Comparison of ENCODE assay signal across 8 cellular contexts in the genomic region with DNA sequence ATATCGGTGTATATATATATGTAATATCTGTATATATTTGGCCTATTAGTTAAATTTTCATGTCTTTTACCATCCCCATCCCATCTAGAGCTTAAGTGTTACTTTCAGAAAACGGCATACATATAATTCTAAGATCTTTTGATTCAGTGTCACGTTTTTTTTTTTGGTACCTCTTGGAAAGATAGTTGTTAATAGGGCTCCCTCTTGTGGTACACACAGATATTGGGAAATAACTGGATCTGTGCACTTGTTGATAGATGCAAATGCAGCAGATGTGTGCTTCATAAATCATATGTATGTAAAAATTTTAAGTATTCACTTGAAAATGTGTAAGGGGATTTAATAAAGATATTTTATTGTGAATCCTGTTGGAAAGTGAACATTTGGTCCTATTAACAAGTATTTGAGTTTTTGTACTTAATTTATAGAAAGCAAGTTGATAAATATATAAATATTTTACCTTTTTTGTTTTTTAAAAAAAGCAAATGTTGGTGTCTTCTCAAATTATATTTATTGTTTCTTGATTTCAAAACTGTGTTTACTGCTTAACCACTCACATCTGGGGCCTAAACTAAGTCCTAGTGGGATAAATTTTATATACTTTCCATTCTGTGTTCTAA.
DNase-seq lines count a peak whose midpoint lies in the region; ATAC-seq, FAIRE-seq and TF ChIP-seq lines count a peak whose summit lies in the region.

No MANE protein-coding gene starts in this region.

- no peak overlapping the region for H3K4me3 ChIP-seq in NT2/D1 (ENCODE audit: insufficient read length, low read depth)
- no peak overlapping the region for H3K4me3 ChIP-seq in bronchial epithelial cell (ENCODE audit: low read depth, low read length)
- H3K4me3 ChIP-seq in kidney epithelial cell (ENCODE audit: low read depth, low read length), result no peak overlapping the region
- H3K4me3 ChIP-seq in thoracic aorta, result no peak overlapping the region

- H3K4me1 ChIP-seq in NT2/D1 (ENCODE audit: insufficient read depth, insufficient read length) (no peaks in the 10 kb centered on the region), thoracic aorta (ENCODE audit: control insufficient read depth in 1 of 2, low read depth in 2 of 2) (no peaks in the 10 kb centered on the region)

- intact Hi-C loops in CD14-positive monocyte (cut with micrococcal nuclease), result loop anchor here (5.0 to 10.0 kb wide), 3 partner anchors 90 to 900 kb away; a partner anchor contains a TSS

- ATAC-seq in GM18861 (IDR thresholded peaks at IDR 0.05; ENCODE audit: unreplicated experiment) (peak; percentile 42), thoracic aorta (ENCODE audit: insufficient number of reproducible peaks, low FRiP score, low read depth) (peak; percentile 36)

- TF ChIP-seq CTCF in CD14-positive monocyte (IDR thresholded peaks at IDR 0.05) (peak; percentile 85), bronchial epithelial cell (IDR thresholded peaks at IDR 0.05; ENCODE audit: insufficient read depth, low read length, severe bottlenecking) (peak; percentile 43), kidney epithelial cell (IDR thresholded peaks at IDR 0.05; ENCODE audit: insufficient read depth, low read length, poor library complexity, severe bottlenecking) (peak; percentile 62), thoracic aorta (IDR thresholded peaks at IDR 0.05) (peak; percentile 84)

- peaks cover 54 to 59% of the 10 kb centered on the region in 2 donors for H3K36me3 Mint-ChIP-seq in CD14-positive monocyte

- peaks cover 2% of the 10 kb centered on the region for H3K4me1 Mint-ChIP-seq in CD14-positive monocyte

- H3K9me3 Mint-ChIP-seq in CD14-positive monocyte, result no peaks in the 10 kb centered on the region

- DNase-seq in CD14-positive monocyte (ENCODE audit: low spot score) (no peak), KBM-7 (peak; percentile 90), NT2/D1 (ENCODE audit: low read depth, low spot score) (peak; percentile 18), bronchial epithelial cell (ENCODE audit: low read depth) (peak; percentile 80), kidney epithelial cell (ENCODE audit: low read depth) (peak; percentile 43), thoracic aorta (ENCODE audit: low spot score) (no peak), HuH-7.5 (ENCODE audit: low spot score) (no peak)

- FAIRE-seq in bronchial epithelial cell (lab: Jason Lieb, UNC), result no peak

- no peaks in the 10 kb centered on the region for H3K27me3 ChIP-seq in NT2/D1 (ENCODE audit: insufficient read depth, insufficient read length)
- H3K27me3 ChIP-seq in bronchial epithelial cell (ENCODE audit: control insufficient read depth, insufficient read depth, low read length), result no peaks in the 10 kb centered on the region
- H3K27me3 ChIP-seq in kidney epithelial cell (ENCODE audit: control insufficient read depth, insufficient read depth, low read length), result no peaks in the 10 kb centered on the region
- no peaks in the 10 kb centered on the region for H3K27me3 ChIP-seq in thoracic aorta (replicated peaks; ENCODE audit: insufficient read depth)

- H3K27ac Mint-ChIP-seq in CD14-positive monocyte, result no peak overlapping the region

- H3K9ac ChIP-seq in NT2/D1 (ENCODE audit: insufficient read length, low read depth), result no peak overlapping the region

- in situ Hi-C loops in KBM-7 (cut with MboI; ENCODE audit: low pct_unique_long_range_greater_than_20kb, low sequenced_read_pairs), result no loop called here

- H3K27me3 Mint-ChIP-seq in CD14-positive monocyte (ENCODE audit: low read depth in 3 of 3), result no peaks in the 10 kb centered on the region

- H3K4me3 Mint-ChIP-seq in CD14-positive monocyte, result no peak overlapping the region

- H3K36me3 ChIP-seq in NT2/D1 (ENCODE audit: insufficient read depth, insufficient read length, low read length), result peaks cover 28% of the 10 kb centered on the region
- peaks cover 4% of the 10 kb centered on the region for H3K36me3 ChIP-seq in bronchial epithelial cell (ENCODE audit: control insufficient read depth, insufficient read depth, low read length)
- H3K36me3 ChIP-seq in kidney epithelial cell (ENCODE audit: control insufficient read depth, insufficient read depth, low read length), result no peaks in the 10 kb centered on the region
- peaks cover 2% of the 10 kb centered on the region for H3K36me3 ChIP-seq in thoracic aorta

- H3K27ac ChIP-seq in thoracic aorta, result no peak overlapping the region

- H3K9me3 ChIP-seq in NT2/D1 (ENCODE audit: insufficient read depth, low read length) (no peaks in the 10 kb centered on the region), thoracic aorta (no peaks in the 10 kb centered on the region)

Comparison
In these comparisons a context has a peak if more than half of its experiments do, and no peak if none do; other contexts are left out.
1. DNase-seq: peak in KBM-7 (single experiment), NT2/D1 (single experiment), bronchial epithelial cell (single experiment) and kidney epithelial cell (single experiment); none in CD14-positive monocyte (single experiment), thoracic aorta (single experiment) and HuH-7.5 (single experiment).
2. Peak in every context shown above with its lines, with median percentiles within 50 percentile points of each other: CTCF ChIP-seq.